ENCODE assay signal across 3 cellular contexts in the genomic region with DNA sequence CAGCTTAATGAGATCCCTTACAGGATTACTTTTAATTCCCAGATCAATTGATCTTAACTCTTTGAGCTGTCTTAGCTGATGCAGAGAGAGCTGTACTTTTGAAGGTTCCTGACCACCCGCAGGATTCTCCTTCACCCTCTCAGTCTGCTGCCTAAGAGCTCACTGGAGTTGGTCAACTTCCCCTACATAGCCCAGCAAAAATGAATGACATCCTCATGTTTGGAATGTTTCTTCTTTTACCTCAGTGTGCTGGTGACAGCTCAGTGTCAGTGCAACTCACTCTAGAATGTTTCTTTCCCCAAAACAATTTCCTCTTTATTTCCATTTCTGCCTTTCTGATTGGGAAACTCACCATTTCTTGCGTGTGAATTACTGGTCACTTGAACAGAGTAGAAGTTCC.
TF ChIP-seq lines count a peak whose summit lies in the region.

No MANE protein-coding gene starts in this region.

TF ChIP-seq in SK-N-SH treated with all-trans-retinoic acid at 6 μM for 48 hours, 23 proteins besides CTCF, POLR2A, EP300 and RAD21:
- no peak for TF ChIP-seq BACH2 (CRISPR knock-in tag; IDR thresholded peaks at IDR 0.05; ENCODE audit: borderline replicate concordance)
- TF ChIP-seq ISL1 (CRISPR knock-in tag; IDR thresholded peaks at IDR 0.05), result no peak
- TF ChIP-seq TOX (CRISPR knock-in tag; IDR thresholded peaks at IDR 0.05; ENCODE audit: borderline replicate concordance), result no peak
- TF ChIP-seq RARB (CRISPR knock-in tag; IDR thresholded peaks at IDR 0.05), result no peak

TF ChIP-seq in SK-N-SH, 30 proteins besides CTCF, POLR2A, EP300 and RAD21:
- TF ChIP-seq GABPA (IDR thresholded peaks at IDR 0.05; ENCODE audit: low read depth) (no peak), SMC3 (IDR thresholded peaks at IDR 0.05; ENCODE audit: low read depth, low read length) (no peak), TCF12 (IDR thresholded peaks at IDR 0.05) (no peak), ELF1 (IDR thresholded peaks at IDR 0.05) (no peak), MEF2A (IDR thresholded peaks at IDR 0.05; ENCODE audit: borderline replicate concordance, low read depth) (no peak), SIN3A (IDR thresholded peaks at IDR 0.05; ENCODE audit: borderline replicate concordance, low read depth, low read length) (no peak), POLR2AphosphoS5 (IDR thresholded peaks at IDR 0.05; ENCODE audit: low read depth, low read length) (no peak), NRF1 (IDR thresholded peaks at IDR 0.05; ENCODE audit: low read depth, low read length) (no peak), JUND (IDR thresholded peaks at IDR 0.05) (no peak), FOSL2 (IDR thresholded peaks at IDR 0.05; ENCODE audit: borderline replicate concordance, low read depth) (no peak), ZBTB33 (IDR thresholded peaks at IDR 0.05; ENCODE audit: borderline replicate concordance, low read depth) (no peak), RCOR1 (IDR thresholded peaks at IDR 0.05; ENCODE audit: low read length) (no peak), REST (IDR thresholded peaks at IDR 0.05; ENCODE audit: low read depth, low read length) (no peak), MXI1 (IDR thresholded peaks at IDR 0.05; ENCODE audit: low read depth, low read length) (no peak), RFX5 (IDR thresholded peaks at IDR 0.05; ENCODE audit: low read length) (no peak), GATA2 (CRISPR knock-in tag; IDR thresholded peaks at IDR 0.05) (no peak)
- TF ChIP-seq, protein P1, sequence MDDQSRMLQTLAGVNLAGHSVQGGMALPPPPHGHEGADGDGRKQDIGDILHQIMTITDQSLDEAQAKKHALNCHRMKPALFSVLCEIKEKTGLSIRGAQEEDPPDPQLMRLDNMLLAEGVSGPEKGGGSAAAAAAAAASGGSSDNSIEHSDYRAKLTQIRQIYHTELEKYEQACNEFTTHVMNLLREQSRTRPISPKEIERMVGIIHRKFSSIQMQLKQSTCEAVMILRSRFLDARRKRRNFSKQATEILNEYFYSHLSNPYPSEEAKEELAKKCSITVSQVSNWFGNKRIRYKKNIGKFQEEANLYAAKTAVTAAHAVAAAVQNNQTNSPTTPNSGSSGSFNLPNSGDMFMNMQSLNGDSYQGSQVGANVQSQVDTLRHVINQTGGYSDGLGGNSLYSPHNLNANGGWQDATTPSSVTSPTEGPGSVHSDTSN (IDR thresholded peaks at IDR 0.05), result no peak
- TF ChIP-seq, protein P2, sequence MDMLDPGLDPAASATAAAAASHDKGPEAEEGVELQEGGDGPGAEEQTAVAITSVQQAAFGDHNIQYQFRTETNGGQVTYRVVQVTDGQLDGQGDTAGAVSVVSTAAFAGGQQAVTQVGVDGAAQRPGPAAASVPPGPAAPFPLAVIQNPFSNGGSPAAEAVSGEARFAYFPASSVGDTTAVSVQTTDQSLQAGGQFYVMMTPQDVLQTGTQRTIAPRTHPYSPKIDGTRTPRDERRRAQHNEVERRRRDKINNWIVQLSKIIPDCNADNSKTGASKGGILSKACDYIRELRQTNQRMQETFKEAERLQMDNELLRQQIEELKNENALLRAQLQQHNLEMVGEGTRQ (IDR thresholded peaks at IDR 0.05; ENCODE audit: borderline replicate concordance, low read depth, low read length), result no peak

TF ChIP-seq in HepG2, 621 proteins besides CTCF, POLR2A, EP300 and RAD21:
- no peak for TF ChIP-seq ELF1 (CRISPR knock-in tag; IDR thresholded peaks at IDR 0.05)
- no peak for TF ChIP-seq CENPBD1 (CRISPR knock-in tag; IDR thresholded peaks at IDR 0.05; ENCODE audit: borderline replicate concordance, low read depth)
- no peak for TF ChIP-seq HMGA1 (CRISPR knock-in tag; conservative IDR thresholded peaks at IDR 0.05)
- no peak for TF ChIP-seq GPN1 (CRISPR knock-in tag; IDR thresholded peaks at IDR 0.05; ENCODE audit: borderline replicate concordance)
- no peak for TF ChIP-seq POLR2G (IDR thresholded peaks at IDR 0.05; ENCODE audit: low read depth, low read length)
- TF ChIP-seq RFXAP (CRISPR knock-in tag; IDR thresholded peaks at IDR 0.05; ENCODE audit: borderline replicate concordance), result no peak
